Comparison of ENCODE assay signal across 19 cellular contexts in the genomic region with DNA sequence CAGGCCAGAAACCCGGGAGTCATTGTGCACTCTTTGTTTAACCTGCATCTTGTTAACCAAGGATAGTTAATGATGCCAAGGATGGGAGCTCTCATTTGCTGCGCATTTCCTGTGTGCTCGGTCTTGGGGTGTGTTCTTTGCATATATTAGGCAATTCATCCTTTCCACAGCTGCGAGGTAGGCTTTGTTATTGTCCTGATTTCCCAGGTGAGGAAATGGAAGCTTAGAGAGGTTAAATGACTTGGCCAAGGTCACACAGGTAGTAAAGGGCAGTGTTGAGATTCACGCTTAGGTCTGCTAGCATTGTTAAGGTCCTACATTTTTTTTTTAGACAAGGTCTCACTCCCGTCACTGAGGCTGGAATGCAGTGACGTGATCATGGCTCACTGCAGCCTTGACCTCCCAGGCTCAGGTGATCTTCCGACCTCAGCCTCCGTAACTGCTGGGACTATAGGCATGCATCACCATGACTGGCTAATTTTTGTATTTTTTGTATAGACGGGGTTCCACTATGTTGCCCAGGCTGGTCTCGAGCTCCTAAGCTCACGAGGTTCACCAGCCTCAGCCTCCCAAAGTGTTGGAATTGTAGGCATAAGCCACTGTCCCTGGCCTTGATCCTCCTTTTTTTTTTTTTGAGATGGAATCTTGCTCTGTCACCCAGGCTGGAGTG. TPM values are rescaled to one million over a fixed set of nuclear protein-coding genes. Genes with fewer than 3 reads are reported as not detected.
DNase-seq lines count a peak whose midpoint lies in the region; ATAC-seq, FAIRE-seq and TF ChIP-seq lines count a peak whose summit lies in the region.
"Had no signal": no experiment of that assay in that cellular context is flagged by ENCODE, and none has a peak within 500 bp of the region (broad histone marks: within the 10 kb centered on the region; RNA-seq: fewer than 3 reads in every experiment).

No MANE protein-coding gene starts in this region.

- H4K91ac ChIP-seq in H1 (replicated peaks; ENCODE audit: insufficient read length, low read length), result no peak overlapping the region

- H4K20me1 ChIP-seq in HepG2 (ENCODE audit: insufficient read depth, low read length) (no peaks in the 10 kb centered on the region), H1 (replicated peaks in 1 of 2; ENCODE audit: control insufficient read depth in 1 of 2, insufficient read depth in 2 of 2, low read length in 2 of 2) (no peaks in the 10 kb centered on the region), osteoblast (ENCODE audit: insufficient read depth, low read length) (no peaks in the 10 kb centered on the region), neural progenitor cell (ENCODE audit: low read depth) (no peaks in the 10 kb centered on the region)

- no peak overlapping the region for H3K18ac ChIP-seq in H1 (ENCODE audit: extremely low read depth, low read length)

- 18% methylated on average over 12 of the region's 12 CpGs for WGBS in HepG2 (ENCODE audit: low lambda C conversion rate)
- 66% methylated on average over 11 of the region's 12 CpGs for WGBS in right lobe of liver (ENCODE audit: insufficient coverage, low coverage, low lambda C conversion rate, missing lambda C conversion rate)
- 85% methylated on average over 12 of the region's 12 CpGs; no CpG with 5 or more reads in 1 of the 2 experiments for WGBS in H1 (ENCODE audit: extremely low coverage in 1 of 2, insufficient coverage in 1 of 2, insufficient read length in 1 of 2, insufficient replicate concordance in 2 of 2, low coverage in 1 of 2, low lambda C conversion rate in 2 of 2, missing lambda C conversion rate in 1 of 2), 2 experiments

- no peaks in the 10 kb centered on the region for H3K36me3 ChIP-seq in HepG2 (replicated peaks in 1 of 2; ENCODE audit: control insufficient read depth in 1 of 2, insufficient read depth in 2 of 2, low read length in 2 of 2)
- no peaks in the 10 kb centered on the region for H3K36me3 ChIP-seq in right lobe of liver
- no peaks in the 10 kb centered on the region for H3K36me3 ChIP-seq in H1 (ENCODE audit: control insufficient read depth in 2 of 4, insufficient read depth in 4 of 4, low read length in 3 of 4)
- H3K36me3 ChIP-seq in osteoblast (ENCODE audit: insufficient read depth, low read length), result no peaks in the 10 kb centered on the region
- no peaks in the 10 kb centered on the region for H3K36me3 ChIP-seq in neural progenitor cell

- TF ChIP-seq CTCF in HepG2 (CRISPR knock-in tag; IDR thresholded peaks at IDR 0.05) (no peak), right lobe of liver (IDR thresholded peaks at IDR 0.05) (no peak), H1 (IDR thresholded peaks at IDR 0.05; ENCODE audit: control extremely low read depth in 1 of 3, insufficient read depth in 1 of 3, low read depth in 1 of 3, low read length in 3 of 3) (no peak), osteoblast (IDR thresholded peaks at IDR 0.05; ENCODE audit: extremely low read depth, low read depth, low read length) (no peak), neural progenitor cell (IDR thresholded peaks at IDR 0.05) (no peak)

- TF ChIP-seq EP300 in HepG2 (IDR thresholded peaks at IDR 0.05; ENCODE audit: low read depth in 2 of 2, low read length in 2 of 2) (no peak), HepG2 (CRISPR knock-in tag; IDR thresholded peaks at IDR 0.05; ENCODE audit: borderline replicate concordance) (no peak), H1 (IDR thresholded peaks at IDR 0.05; ENCODE audit: borderline replicate concordance in 1 of 2, low read depth in 2 of 2, low read length in 2 of 2) (no peak)

- H3K4me1 Mint-ChIP-seq in activated T-cell treated with anti-CD3 and anti-CD28 coated beads, Interleukin-2, amount 50 U/mL, for 72 hours (ENCODE audit: low read depth), result no peaks in the 10 kb centered on the region
- peaks cover 9% of the 10 kb centered on the region for H3K4me1 Mint-ChIP-seq in neural progenitor cell

- no peak overlapping the region for H3K27ac Mint-ChIP-seq in activated T-cell treated with anti-CD3 and anti-CD28 coated beads, Interleukin-2, amount 50 U/mL, for 72 hours
- no peak overlapping the region for H3K27ac Mint-ChIP-seq in neural progenitor cell
- H3K27ac Mint-ChIP-seq: CD4-positive, alpha-beta memory T cell had no signal

- H3K4me1 ChIP-seq in HepG2 (ENCODE audit: insufficient read depth, low read length) (peaks cover 33% of the 10 kb centered on the region), right lobe of liver (no peaks in the 10 kb centered on the region), H1 (replicated peaks in 1 of 4; ENCODE audit: control insufficient read depth in 3 of 4, insufficient read depth in 4 of 4, low read length in 3 of 4) (peaks cover 8 to 12% (median 9%) of the 10 kb centered on the region in 4 experiments; a peak in 6 of 7 replicates), osteoblast (ENCODE audit: insufficient read depth, low read length) (no peaks in the 10 kb centered on the region), neural progenitor cell (peaks cover 3% of the 10 kb centered on the region)

- no peak overlapping the region for H2BK15ac ChIP-seq in H1 (ENCODE audit: low read length)

- ATAC-seq in HepG2 (no peak), right lobe of liver (no peak)
- no peak for ATAC-seq in activated T-cell treated with anti-CD3 and anti-CD28 coated beads, Interleukin-2, amount 50 U/mL, for 72 hours (replicated peaks in 1 of 2)

- no peak overlapping the region for H3K4me3 Mint-ChIP-seq in activated T-cell treated with anti-CD3 and anti-CD28 coated beads, Interleukin-2, amount 50 U/mL, for 72 hours
- H3K4me3 Mint-ChIP-seq in neural progenitor cell, result no peak overlapping the region

- H3K79me2 ChIP-seq in HepG2 (ENCODE audit: insufficient read depth, low read length) (no peaks in the 10 kb centered on the region), H1 (ENCODE audit: control insufficient read depth in 1 of 2, insufficient read depth in 2 of 2, low read length in 2 of 2) (no peaks in the 10 kb centered on the region), osteoblast (ENCODE audit: insufficient read depth, low read length) (no peaks in the 10 kb centered on the region), neural progenitor cell (ENCODE audit: low read depth) (no peaks in the 10 kb centered on the region)

- H3K23me2 ChIP-seq in H1 (ENCODE audit: low read depth, low read length), result no peaks in the 10 kb centered on the region; the same call in 1 of the 2 replicates

- no peak overlapping the region for H4K5ac ChIP-seq in H1 (ENCODE audit: insufficient read length, low read depth, low read length)

- peak overlapping the region; percentile 77; the same call in 1 of the 2 replicates for H2BK12ac ChIP-seq in H1 (ENCODE audit: low read depth, low read length)

- H3K9ac ChIP-seq in HepG2 (ENCODE audit: insufficient read depth, low read depth, low read length), result no peak overlapping the region
- H3K9ac ChIP-seq in H1 (replicated peaks in 1 of 4; ENCODE audit: extremely low read depth in 1 of 4, low read depth in 3 of 4, low read length in 3 of 4), result no peak overlapping the region
- H3K9ac ChIP-seq in neural progenitor cell, result no peak overlapping the region

- peak overlapping the region; percentile 82; the same call in 1 of the 2 replicates for H2BK5ac ChIP-seq in H1 (ENCODE audit: low read depth, low read length)

- H3K9me3 Mint-ChIP-seq in activated T-cell treated with anti-CD3 and anti-CD28 coated beads, Interleukin-2, amount 50 U/mL, for 72 hours, result no peaks in the 10 kb centered on the region
- H3K9me3 Mint-ChIP-seq in neural progenitor cell, result peaks cover 2% of the 10 kb centered on the region

- DNase-seq in HepG2 (ENCODE audit: low spot score) (peak; percentile 24), right lobe of liver (no peak), H1 (ENCODE audit: low read depth in 1 of 2, low spot score in 2 of 2) (no peak), osteoblast (ENCODE audit: insufficient read length, low spot score, missing footprints) (peak; percentile 58), H54 (ENCODE audit: insufficient read length, low spot score) (no peak), neural progenitor cell (ENCODE audit: low spot score) (no peak)
- no peak for DNase-seq in activated T-cell treated with anti-CD3 and anti-CD28 coated beads, Interleukin-2, amount 50 U/mL, for 72 hours
- DNase-seq: ACHN; AML-193; C1 segment of cervical spinal cord; Calu3; CD4-positive, alpha-beta memory T cell; COR-L47; DND-41; HCEC 1CT had no signal

- POLR2A ChIA-PET in HepG2 (lab: Yijun Ruan, JAX) (interaction anchor here (1.1 to 1.4 kb wide), 3 partner anchors 52 to 58 kb away, joined by 3 to 6 read pairs (median 4); no protein-coding TSS in a partner anchor), H1 (lab: Charles Lee; ENCODE audit: partially characterized antibody) (interaction anchor here (0.7 to 1.2 kb wide), 3 partner anchors 38 to 58 kb away, joined by 3 to 8 read pairs (median 4); no protein-coding TSS in a partner anchor)

- TF ChIP-seq RAD21 in HepG2 (CRISPR knock-in tag; IDR thresholded peaks at IDR 0.05) (no peak), H1 (IDR thresholded peaks at IDR 0.05 in 1 of 2, conservative IDR thresholded peaks at IDR 0.05 in 1 of 2; ENCODE audit: low read depth in 2 of 2, low read length in 2 of 2) (no peak)

- in situ Hi-C loops in HepG2 (cut with HindIII; ENCODE audit: extremely low pct_ligation_motif_present, low pct_unique_long_range_greater_than_20kb), result no loop called here

- no peak overlapping the region for H3K4ac ChIP-seq in H1 (replicated peaks; ENCODE audit: insufficient read length, low read depth, low read length)

- H4K8ac ChIP-seq in H1 (ENCODE audit: extremely low read depth, insufficient read depth, low read length), result no peak overlapping the region

- no peak overlapping the region for H2AFZ ChIP-seq in HepG2 (ENCODE audit: low read length)
- no peak overlapping the region for H2AFZ ChIP-seq in H1 (ENCODE audit: low read length)
- H2AFZ ChIP-seq in osteoblast (ENCODE audit: low read length), result no peak overlapping the region
- no peak overlapping the region for H2AFZ ChIP-seq in neural progenitor cell (replicated peaks)

- intact Hi-C loops in HepG2 (cut with micrococcal nuclease; ENCODE audit: unreplicated experiment) (no loop called here), right lobe of liver (cut with DNase I) (no loop called here)

- H3K27me3 ChIP-seq in HepG2 (ENCODE audit: control insufficient read depth in 1 of 2, insufficient read depth in 2 of 2, low read length in 2 of 2) (peaks cover 4 to 34% of the 10 kb centered on the region in 2 experiments), right lobe of liver (no peaks in the 10 kb centered on the region), H1 (replicated peaks in 1 of 4; ENCODE audit: control insufficient read depth in 3 of 4, extremely low read depth in 1 of 4, insufficient read depth in 3 of 4, low read length in 3 of 4) (peaks cover 0 to 11% (median 6%) of the 10 kb centered on the region in 4 experiments; a peak in 3 of 7 replicates), osteoblast (ENCODE audit: insufficient read depth, low read length) (peaks cover 50% of the 10 kb centered on the region), neural progenitor cell (peaks cover 36% of the 10 kb centered on the region)

- H2BK120ac ChIP-seq in H1 (replicated peaks; ENCODE audit: low read depth, low read length), result no peak overlapping the region

- no peaks in the 10 kb centered on the region for H3K36me3 Mint-ChIP-seq in activated T-cell treated with anti-CD3 and anti-CD28 coated beads, Interleukin-2, amount 50 U/mL, for 72 hours (ENCODE audit: insufficient read depth in 2 of 2)
- H3K36me3 Mint-ChIP-seq in neural progenitor cell, result peaks cover 1% of the 10 kb centered on the region
- H3K36me3 Mint-ChIP-seq: CD4-positive, alpha-beta memory T cell had no signal

- H3K79me1 ChIP-seq in H1 (ENCODE audit: low read depth, low read length), result no peaks in the 10 kb centered on the region

- H3K9me3 ChIP-seq in HepG2 (ENCODE audit: low read length) (no peaks in the 10 kb centered on the region), right lobe of liver (no peaks in the 10 kb centered on the region), H1 (ENCODE audit: insufficient read depth in 2 of 2, low read depth in 1 of 2, low read length in 1 of 2) (no peaks in the 10 kb centered on the region), osteoblast (ENCODE audit: low read depth, low read length) (no peaks in the 10 kb centered on the region), neural progenitor cell (ENCODE audit: low read depth) (no peaks in the 10 kb centered on the region)

- H3K4me2 ChIP-seq in HepG2 (ENCODE audit: low read depth, low read length) (peak overlapping the region; percentile 10; the same call in 1 of the 2 replicates), H1 (ENCODE audit: insufficient read depth in 1 of 2, low read depth in 2 of 2, low read length in 2 of 2) (no peak overlapping the region), osteoblast (ENCODE audit: insufficient read depth, low read length) (no peak overlapping the region), neural progenitor cell (no peak overlapping the region)

- CTCF ChIA-PET in HepG2 (lab: Yijun Ruan, JAX; ENCODE audit: low intra/inter-chr PET ratio, low total read pairs), result no interaction called here
- CTCF ChIA-PET in H1 (lab: Charles Lee; ENCODE audit: partially characterized antibody), result interaction anchor here (1.3 to 12.0 kb wide), 5 partner anchors 12 to 39 kb away, joined by 3 to 176 read pairs (median 5); no protein-coding TSS in a partner anchor

- FAIRE-seq in HepG2 (lab: Jason Lieb, UNC), result no peak
- FAIRE-seq in H1 (lab: Jason Lieb, UNC), result no peak
- FAIRE-seq in H54 (lab: Jason Lieb, UNC), result no peak
- FAIRE-seq: A204.1, G401.6, GM12892 had no signal

- H3K23ac ChIP-seq in H1 (ENCODE audit: insufficient read length), result no peak overlapping the region

- H2AK5ac ChIP-seq in H1 (ENCODE audit: low read depth, low read length), result no peak overlapping the region

- H3K27ac ChIP-seq in HepG2 (ENCODE audit: extremely low read length, insufficient read depth, low read length) (no peak overlapping the region), right lobe of liver (no peak overlapping the region), H1 (ENCODE audit: low read depth, low read length) (no peak overlapping the region), osteoblast (ENCODE audit: low read depth, low read length) (no peak overlapping the region), neural progenitor cell (no peak overlapping the region)
- H3K27ac ChIP-seq: 22Rv1 had no signal

- TF ChIP-seq POLR2A in HepG2 (IDR thresholded peaks at IDR 0.05; ENCODE audit: insufficient read depth in 1 of 2, low read depth in 2 of 2, low read length in 2 of 2), result no peak
- no peak for TF ChIP-seq POLR2A in right lobe of liver (IDR thresholded peaks at IDR 0.05)
- TF ChIP-seq POLR2A in H1 (IDR thresholded peaks at IDR 0.05; ENCODE audit: control extremely low read depth in 1 of 2, low read depth in 2 of 2, low read length in 2 of 2), result no peak
- TF ChIP-seq POLR2A in H54 (IDR thresholded peaks at IDR 0.05; ENCODE audit: low read depth, low read length), result no peak

- peaks cover 11% of the 10 kb centered on the region for H3F3A ChIP-seq in neural progenitor cell (ENCODE audit: low read depth)

- H3K27me3 Mint-ChIP-seq in activated T-cell treated with anti-CD3 and anti-CD28 coated beads, Interleukin-2, amount 50 U/mL, for 72 hours (ENCODE audit: low read depth), result peaks cover 39% of the 10 kb centered on the region
- peaks cover 23% of the 10 kb centered on the region for H3K27me3 Mint-ChIP-seq in neural progenitor cell (ENCODE audit: insufficient read depth, low read depth)

- no peak overlapping the region for H2BK20ac ChIP-seq in H1 (ENCODE audit: low read length)

- no peak overlapping the region for H3K56ac ChIP-seq in H1 (replicated peaks; ENCODE audit: insufficient read length, low read depth, low read length)

- no peak overlapping the region for H3K4me3 ChIP-seq in HepG2 (replicated peaks in 1 of 3; ENCODE audit: insufficient read depth in 1 of 3, low read depth in 2 of 3, low read length in 3 of 3)
- no peak overlapping the region for H3K4me3 ChIP-seq in right lobe of liver
- no peak overlapping the region for H3K4me3 ChIP-seq in H1 (ENCODE audit: extremely low read depth in 1 of 4, insufficient read depth in 2 of 4, low read depth in 3 of 4, low read length in 4 of 4)
- no peak overlapping the region for H3K4me3 ChIP-seq in osteoblast (ENCODE audit: insufficient read depth, low read length)
- H3K4me3 ChIP-seq in neural progenitor cell, result no peak overlapping the region

- no peak overlapping the region for H3K14ac ChIP-seq in H1 (ENCODE audit: insufficient read length)

- BruUV-seq in HepG2 (replicated peaks; lab: Mats Ljungman, UMichigan), result no TSS peak

RNA-seq across cellular contexts. Expression of a gene that starts 5.0 kb away (rescaled TPM):
- total RNA-seq in HepG2 (2016; rRNA removed; fragmentation: Illumina TruSeq; extraction: Trizol) (0.06 TPM in 1 of 2 replicates, not detected in the other), right lobe of liver (under 1 TPM; 0.12 to 0.62 (median 0.22) TPM), osteoblast (0.88 and 1.4 TPM in 2 replicates), neural progenitor cell (ENCODE audit: low replicate concordance) (4.0 and 7.2 TPM in 2 replicates)
- not detected in 2 replicates for total RNA-seq in HepG2 (2016; cell fraction: cytosol; rRNA removed; fragmentation: Illumina TruSeq; extraction: Trizol; ENCODE audit: low read depth)
- 0.10 TPM in 1 of 2 replicates, not detected in the other for total RNA-seq in HepG2 (2016; cell fraction: insoluble cytoplasmic fraction; rRNA removed; fragmentation: Illumina TruSeq; extraction: Trizol)
- 0.15 and 0.21 TPM in 2 replicates for total RNA-seq in HepG2 (2016; cell fraction: membrane; rRNA removed; fragmentation: Illumina TruSeq; extraction: Trizol)
- not detected in 2 replicates for total RNA-seq in HepG2 (2016; cell fraction: nucleus; rRNA removed; fragmentation: Illumina TruSeq; extraction: Trizol)
- polyA plus RNA-seq in HepG2 (2011; rRNA removed) (0.03 and 0.18 TPM in 2 replicates), H1 (2011; rRNA removed) (9.7 and 10.5 TPM in 2 replicates)
- 0.04 and 0.06 TPM in 2 replicates for polyA plus RNA-seq in HepG2 (2011; cell fraction: cytosol; rRNA removed)
- 0.10 and 0.12 TPM in 2 replicates for polyA plus RNA-seq in HepG2 (2011; cell fraction: nucleus; rRNA removed)
- polyA plus RNA-seq in HepG2 (2012), result 0.64 and 0.87 TPM in 2 replicates
- not detected in 2 replicates for polyA plus RNA-seq in HepG2 (2016; cell fraction: cytosol; fragmentation: Illumina TruSeq; extraction: Trizol; ENCODE audit: low read depth)
- not detected in 2 replicates for polyA plus RNA-seq in HepG2 (2016; cell fraction: insoluble cytoplasmic fraction; fragmentation: Illumina TruSeq; extraction: Trizol; ENCODE audit: low read depth)
- 0.08 TPM in 1 of 2 replicates, not detected in the other for polyA plus RNA-seq in HepG2 (2016; cell fraction: membrane; fragmentation: Illumina TruSeq; extraction: Trizol; ENCODE audit: low read depth)
- polyA plus RNA-seq in HepG2 (2016; cell fraction: nucleus; fragmentation: Illumina TruSeq; extraction: Trizol; ENCODE audit: insufficient read depth, low read depth), result not detected in 2 replicates
- 1.6 TPM in 1 of 2 replicates, not detected in the other for polyA minus RNA-seq in HepG2 (2011; rRNA and poly(A)+ RNA removed; ENCODE audit: low replicate concordance)
- polyA minus RNA-seq in HepG2 (2011; cell fraction: cytosol; rRNA and poly(A)+ RNA removed), result not detected in 2 replicates
- 0.25 TPM in 1 of 2 replicates, not detected in the other for polyA minus RNA-seq in HepG2 (2011; cell fraction: nucleus; rRNA and poly(A)+ RNA removed)
- 7.2 and 9.9 TPM in 2 replicates for total RNA-seq in H1 (2021; fragmentation: NEBNext Ultra II Directional; extraction: Animal tissue kit (Norgen Biotek cat#: 25700))
- polyA plus RNA-seq in H1 (2011; cell fraction: cytosol; rRNA removed), result 9.6 TPM
- polyA plus RNA-seq in H1 (2011; cell fraction: nucleus; rRNA removed), result 12.6 TPM
- polyA plus RNA-seq in H1 (2012, experiment 1 of 2), result 4.8 to 8.9 TPM (median 7.2 TPM) in 4 replicates
- polyA plus RNA-seq in H1 (2012, experiment 2 of 2), result 4.5 TPM
- 5.1 TPM for polyA plus RNA-seq in H1 (2013, experiment 1 of 2)
- 5.4 TPM for polyA plus RNA-seq in H1 (2013, experiment 2 of 2)
- polyA minus RNA-seq in H1 (2011; rRNA and poly(A)+ RNA removed), result 7.3 and 8.1 TPM in 2 replicates
- polyA minus RNA-seq in H1 (2011; cell fraction: cytosol; rRNA and poly(A)+ RNA removed), result 5.5 TPM
- 20.8 TPM for polyA minus RNA-seq in H1 (2011; cell fraction: nucleus; rRNA and poly(A)+ RNA removed)
- 1 to 10 TPM; 2.6 to 3.4 TPM for total RNA-seq in activated T-cell treated with anti-CD3 and anti-CD28 coated beads, Interleukin-2, amount 50 U/mL, for 72 hours

Comparison
In these comparisons a context has a peak if more than half of its experiments do, and no peak if none do; other contexts are left out.
1. DNase-seq: peak in HepG2 (single experiment) and osteoblast (single experiment); none in right lobe of liver (0 of 3), H1 (0 of 2), activated T-cell treated with anti-CD3 and anti-CD28 coated beads, Interleukin-2, amount 50 U/mL, for 72 hours (0 of 2), H54 (single experiment) and neural progenitor cell (single experiment).